In the genomic region with DNA sequence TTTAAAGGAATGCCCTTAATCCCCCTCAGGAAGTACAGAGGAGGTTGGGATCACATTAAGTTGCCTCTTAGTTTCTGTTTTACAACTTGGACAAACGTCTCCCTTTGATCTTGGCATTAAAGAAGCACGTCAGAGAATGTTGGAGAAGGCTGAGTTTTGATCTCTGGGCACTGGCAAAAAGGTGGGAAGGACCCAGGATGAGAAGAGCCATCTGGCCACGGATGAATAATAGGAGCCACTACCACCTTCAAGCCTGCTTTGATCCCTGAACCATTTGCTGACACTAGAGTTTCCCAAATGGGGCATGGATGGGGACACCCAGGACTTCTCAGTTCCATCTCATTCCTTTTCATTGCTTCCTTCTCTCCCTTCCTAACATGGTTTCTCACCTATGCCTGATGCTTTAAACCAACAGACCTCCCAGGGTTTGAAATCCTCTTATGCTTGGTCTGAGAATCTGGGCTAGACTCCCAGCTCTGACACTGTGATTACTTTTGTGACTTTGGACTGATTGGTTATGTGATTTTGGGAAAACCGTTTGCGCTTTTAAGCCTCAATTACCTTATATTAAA, we compare ENCODE assay signal across 13 cellular contexts.
"Had no signal": no experiment of that assay in that cellular context is flagged by ENCODE, and none has a peak within 500 bp of the region (broad histone marks: within the 10 kb centered on the region; RNA-seq: fewer than 3 reads in every experiment).

No MANE protein-coding gene starts in this region.

- ATAC-seq: activated T-helper 17 cell treated with anti-CD3 and anti-CD28 coated beads, Interleukin-2, amount 50 U/mL, for 72 hours; natural killer cell treated with Interleukin-12 subunit alpha and Interleukin-12 subunit beta and Interleukin-15 and Interleukin-18, amount 100 ng/mL, for 72 hours; sciatic nerve had no signal

- H3K27me3 ChIP-seq: adrenal gland, upper lobe of left lung had no signal

- H3K36me3 ChIP-seq: adrenal gland, prostate gland had no signal

- H3K9me3 Mint-ChIP-seq: activated CD4-positive, alpha-beta T cell treated with anti-CD3 and anti-CD28 coated beads, Interleukin-2, amount 10 ng/mL, durations not matched to agents 24 days and 14 days; activated T-helper 17 cell treated with anti-CD3 and anti-CD28 coated beads, Interleukin-2, amount 50 U/mL, for 72 hours; central memory CD8-positive, alpha-beta T cell; dendritic cell treated with granulocyte-macrophage colony-stimulating factor and Interleukin-4, amounts not matched to agents 40 ng/mL and 50 ng/mL, for 4 days; natural killer cell treated with Interleukin-12 subunit alpha and Interleukin-12 subunit beta and Interleukin-15 and Interleukin-18, amount 100 ng/mL, for 72 hours had no signal

- H3K27ac ChIP-seq: prostate gland, upper lobe of left lung had no signal

- H3K4me3 Mint-ChIP-seq: activated CD4-positive, alpha-beta T cell treated with anti-CD3 and anti-CD28 coated beads, Interleukin-2, amount 10 ng/mL, durations not matched to agents 24 days and 14 days; activated T-helper 17 cell treated with anti-CD3 and anti-CD28 coated beads, Interleukin-2, amount 50 U/mL, for 72 hours; central memory CD8-positive, alpha-beta T cell; dendritic cell treated with granulocyte-macrophage colony-stimulating factor and Interleukin-4, amounts not matched to agents 40 ng/mL and 50 ng/mL, for 4 days; natural killer cell treated with Interleukin-12 subunit alpha and Interleukin-12 subunit beta and Interleukin-15 and Interleukin-18, amount 100 ng/mL, for 72 hours had no signal

- H3K9me3 ChIP-seq: adrenal gland, prostate gland, upper lobe of left lung had no signal

- H3K4me3 ChIP-seq: adrenal gland, lung, prostate gland, upper lobe of left lung had no signal

- DNase-seq: activated CD4-positive, alpha-beta T cell treated with anti-CD3 and anti-CD28 coated beads, Interleukin-2, amount 10 ng/mL, durations not matched to agents 24 days and 14 days; activated naive CD4-positive, alpha-beta T cell treated with anti-CD3 and anti-CD28 coated beads, Interleukin-2, amount 50 U/mL, for 16 hours; activated T-cell treated with anti-CD3 and anti-CD28 coated beads for 4 hours; stimulated activated naive CD4-positive, alpha-beta T cell; upper lobe of left lung had no signal

- H3K27me3 Mint-ChIP-seq: activated CD4-positive, alpha-beta T cell treated with anti-CD3 and anti-CD28 coated beads, Interleukin-2, amount 10 ng/mL, durations not matched to agents 24 days and 14 days; activated T-helper 17 cell treated with anti-CD3 and anti-CD28 coated beads, Interleukin-2, amount 50 U/mL, for 72 hours; central memory CD8-positive, alpha-beta T cell; dendritic cell treated with granulocyte-macrophage colony-stimulating factor and Interleukin-4, amounts not matched to agents 40 ng/mL and 50 ng/mL, for 4 days; natural killer cell treated with Interleukin-12 subunit alpha and Interleukin-12 subunit beta and Interleukin-15 and Interleukin-18, amount 100 ng/mL, for 72 hours had no signal

- H3K27ac Mint-ChIP-seq: activated CD4-positive, alpha-beta T cell treated with anti-CD3 and anti-CD28 coated beads, Interleukin-2, amount 10 ng/mL, durations not matched to agents 24 days and 14 days; activated T-helper 17 cell treated with anti-CD3 and anti-CD28 coated beads, Interleukin-2, amount 50 U/mL, for 72 hours; dendritic cell treated with granulocyte-macrophage colony-stimulating factor and Interleukin-4, amounts not matched to agents 40 ng/mL and 50 ng/mL, for 4 days; natural killer cell treated with Interleukin-12 subunit alpha and Interleukin-12 subunit beta and Interleukin-15 and Interleukin-18, amount 100 ng/mL, for 72 hours had no signal
